ENCODE assay signal across 20 cellular contexts in the genomic region with DNA sequence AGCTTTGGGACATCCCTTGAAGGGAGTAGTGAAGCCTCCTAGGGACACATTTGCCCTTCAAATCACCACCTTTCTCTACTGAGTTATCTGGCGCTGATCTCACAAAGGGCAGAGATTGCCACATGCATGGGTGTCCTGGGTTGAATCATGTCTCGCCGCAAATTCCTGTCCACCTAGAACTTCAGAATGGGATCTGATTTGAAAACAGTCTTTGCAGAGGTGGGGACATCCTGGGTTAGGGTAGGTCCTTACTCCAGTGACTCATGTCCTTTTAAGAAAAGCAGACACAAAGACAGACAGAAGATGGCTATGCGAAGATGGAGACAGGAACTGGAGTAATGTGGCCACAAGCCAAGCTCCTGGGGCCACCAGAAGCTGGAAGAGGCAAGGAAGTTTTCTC.
"Had no signal": no experiment of that assay in that cellular context is flagged by ENCODE, and none has a peak within 500 bp of the region (broad histone marks: within the 10 kb centered on the region; RNA-seq: fewer than 3 reads in every experiment).

No MANE protein-coding gene starts in this region.

- H3K27ac ChIP-seq: lower lobe of right lung, testis, vagina had no signal

- H3K4me1 Mint-ChIP-seq: immature natural killer cell; naive thymus-derived CD4-positive, alpha-beta T cell; neural crest cell; stimulated activated naive B cell treated with anti-CD40 and anti-IgM and Interleukin-4, amounts not matched to agents 10 μg/mL and 1 μg/mL and 100 μg/mL, for 72 hours; WTC11 had no signal

- DNase-seq: activated CD4-positive, alpha-beta T cell treated with anti-CD3 and anti-CD28 coated beads, Interleukin-2, amount 50 U/mL, for 48 hours; activated CD8-positive, alpha-beta memory T cell treated with anti-CD3 and anti-CD28 coated beads, Interleukin-2, amount 50 U/mL, for 48 hours; activated naive CD4-positive, alpha-beta T cell; activated T-cell treated with anti-CD3 and anti-CD28 coated beads, Interleukin-2, amount 50 U/mL, for 4 hours; amniotic stem cell; immature natural killer cell; lower lobe of right lung; naive thymus-derived CD4-positive, alpha-beta T cell; stimulated activated CD4-positive, alpha-beta T cell treated with anti-CD3 and anti-CD28 coated beads, Interleukin-2, amount 100 ng/mL, for 48 hours; stimulated activated CD8-positive, alpha-beta memory T cell treated with anti-CD3 and anti-CD28 coated beads, Interleukin-4, amount 100 ng/mL, for 48 hours; stimulated activated naive B cell treated with anti-CD40 and anti-IgM and Interleukin-4, amounts not matched to agents 10 μg/mL and 1 μg/mL and 100 μg/mL, for 72 hours; testis; trophoblast cell had no signal

- H3K36me3 Mint-ChIP-seq: activated naive CD8-positive, alpha-beta T cell; immature natural killer cell; naive thymus-derived CD4-positive, alpha-beta T cell; stimulated activated naive B cell treated with anti-CD40 and anti-IgM and Interleukin-4, amounts not matched to agents 10 μg/mL and 1 μg/mL and 100 μg/mL, for 72 hours; WTC11 had no signal

- ATAC-seq: activated T-cell treated with anti-CD3 and anti-CD28 coated beads, Interleukin-2, amount 50 U/mL, for 4 hours; left lobe of liver; lower lobe of right lung; naive thymus-derived CD4-positive, alpha-beta T cell; sciatic nerve; stimulated activated naive B cell treated with anti-CD40 and anti-IgM and Interleukin-4, amounts not matched to agents 10 μg/mL and 1 μg/mL and 100 μg/mL, for 72 hours; WTC11 had no signal

- H3K9me3 ChIP-seq: lower lobe of right lung, testis, vagina had no signal

- H3K4me3 ChIP-seq: lower lobe of right lung, testis, vagina had no signal

- H3K4me1 ChIP-seq: lower lobe of right lung, testis, vagina had no signal

- H3K27me3 ChIP-seq: testis, vagina had no signal

- H3K9me3 Mint-ChIP-seq: activated T-cell treated with anti-CD3 and anti-CD28 coated beads, Interleukin-2, amount 50 U/mL, for 4 hours; activated T-helper 2 cell treated with anti-CD3 and anti-CD28 coated beads, Interferon-gamma antibody, Interleukin-2, Interleukin-4, amounts not matched to agents 10 μg/mL and 5 μg/mL and 100 μg/mL, durations not matched to agents 14 hours and 24 hours and 36 hours had no signal

- H3K36me3 ChIP-seq: lower lobe of right lung, vagina had no signal

- H3K27ac Mint-ChIP-seq: activated naive CD8-positive, alpha-beta T cell; activated T-helper 2 cell treated with anti-CD3 and anti-CD28 coated beads, Interferon-gamma antibody, Interleukin-2, Interleukin-4, amounts not matched to agents 10 μg/mL and 5 μg/mL and 100 μg/mL, durations not matched to agents 14 hours and 24 hours and 36 hours; immature natural killer cell; naive thymus-derived CD4-positive, alpha-beta T cell; stimulated activated naive B cell treated with anti-CD40 and anti-IgM and Interleukin-4, amounts not matched to agents 10 μg/mL and 1 μg/mL and 100 μg/mL, for 72 hours; WTC11 had no signal

- H3K27me3 Mint-ChIP-seq: stimulated activated naive B cell treated with anti-CD40 and anti-IgM and Interleukin-4, amounts not matched to agents 10 μg/mL and 1 μg/mL and 100 μg/mL, for 72 hours had no signal

- H3K4me3 Mint-ChIP-seq: activated naive CD8-positive, alpha-beta T cell; activated T-cell treated with anti-CD3 and anti-CD28 coated beads, Interleukin-2, amount 50 U/mL, for 4 hours; immature natural killer cell; naive thymus-derived CD4-positive, alpha-beta T cell; neural crest cell; stimulated activated naive B cell treated with anti-CD40 and anti-IgM and Interleukin-4, amounts not matched to agents 10 μg/mL and 1 μg/mL and 100 μg/mL, for 72 hours; WTC11 had no signal
